8 cellular contexts compared by ENCODE assay signal in genomic region chr14:63454863-63455622, GRCh38.
A peak's percentile ranks its signal among the peaks of the same experiment; 100 is the strongest.
DNase-seq lines count a peak whose midpoint lies in the region; ATAC-seq and TF ChIP-seq lines count a peak whose summit lies in the region.

No MANE protein-coding gene starts in this region.

- no peaks in the 10 kb centered on the region for H3K27me3 ChIP-seq in HAP-1 (ENCODE audit: low read depth)

- DNase-seq in myocyte (ENCODE audit: low read depth) (peak; percentile 67), HAP-1 (ENCODE audit: low spot score in 2 of 2) (no peak), ureter (ENCODE audit: low spot score) (no peak)
- DNase-seq in activated CD4-positive, CD25-positive, alpha-beta regulatory T cell (lab: John Stamatoyannopoulos, UW) = no peak

- H3K36me3 ChIP-seq in HAP-1 (replicated peaks) = no peaks in the 10 kb centered on the region

- no peak overlapping the region for H3K4me3 ChIP-seq in HAP-1

- ATAC-seq in GM18861 (IDR thresholded peaks at IDR 0.05; ENCODE audit: unreplicated experiment) = peak; percentile 82
- peak; percentile 52 for ATAC-seq in HG03159 (IDR thresholded peaks at IDR 0.05; ENCODE audit: unreplicated experiment)
- peak; percentile 70 for ATAC-seq in SK-N-SH treated with all-trans-retinoic acid at 6 μM for 48 hours
- ATAC-seq in HG03039 (IDR thresholded peaks at IDR 0.05; ENCODE audit: unreplicated experiment) = no peak

- H3K9me3 ChIP-seq in HAP-1 = no peaks in the 10 kb centered on the region

- in situ Hi-C loops in HAP-1 (cut with MboI; ENCODE audit: low sequenced_read_pairs) = no loop called here

- H3K4me1 ChIP-seq in HAP-1 = no peaks in the 10 kb centered on the region; the same call in 1 of the 2 replicates

TF ChIP-seq in SK-N-SH treated with all-trans-retinoic acid at 6 μM for 48 hours, 23 proteins besides CTCF, POLR2A, EP300 and RAD21:
- TF ChIP-seq SNAI2 (CRISPR knock-in tag; IDR thresholded peaks at IDR 0.05) = no peak
- no peak for TF ChIP-seq PPARA (CRISPR knock-in tag; IDR thresholded peaks at IDR 0.05; ENCODE audit: borderline replicate concordance)
- no peak for TF ChIP-seq ZC3H10 (CRISPR knock-in tag; IDR thresholded peaks at IDR 0.05)
- no peak for TF ChIP-seq CREB5 (CRISPR knock-in tag; IDR thresholded peaks at IDR 0.05; ENCODE audit: low read depth)
- no peak for TF ChIP-seq ZNF565 (CRISPR knock-in tag; conservative IDR thresholded peaks at IDR 0.05; ENCODE audit: low read depth)
- no peak for TF ChIP-seq ZNF70 (CRISPR knock-in tag; IDR thresholded peaks at IDR 0.05)
- TF ChIP-seq ARNTL (CRISPR knock-in tag; IDR thresholded peaks at IDR 0.05; ENCODE audit: borderline replicate concordance, low read depth) = no peak
- TF ChIP-seq GLIS3 (CRISPR knock-in tag; IDR thresholded peaks at IDR 0.05) = no peak
- no peak for TF ChIP-seq CSRNP3 (CRISPR knock-in tag; IDR thresholded peaks at IDR 0.05)
- TF ChIP-seq BACH2 (CRISPR knock-in tag; IDR thresholded peaks at IDR 0.05; ENCODE audit: borderline replicate concordance) = no peak
- TF ChIP-seq ESRRG (CRISPR knock-in tag; IDR thresholded peaks at IDR 0.05) = no peak
- no peak for TF ChIP-seq TCF4 (CRISPR knock-in tag; IDR thresholded peaks at IDR 0.05; ENCODE audit: borderline replicate concordance)
